ENCODE assay signal across 23 cellular contexts in genomic region chr2:187748958-187749357, GRCh38.
DNase-seq lines count a peak whose midpoint lies in the region; ATAC-seq and FAIRE-seq lines count a peak whose summit lies in the region.
"Had no signal": no experiment of that assay in that cellular context is flagged by ENCODE, and none has a peak within 500 bp of the region (broad histone marks: within the 10 kb centered on the region; RNA-seq: fewer than 3 reads in every experiment).

No MANE protein-coding gene starts in this region.

- no peaks in the 10 kb centered on the region for H3K36me3 Mint-ChIP-seq in naive thymus-derived CD4-positive, alpha-beta T cell
- H3K36me3 Mint-ChIP-seq: CD8-positive, alpha-beta T cell had no signal

- DNase-seq in NCI-H446 treated with DMSO at 0.1 percent for 48 hours (lab: John Stamatoyannopoulos, UW) (peak; percentile 37), UCSD-AML1 (lab: John Stamatoyannopoulos, UW; ENCODE audit: unreplicated experiment) (peak; percentile 4), urothelium cell line (ENCODE audit: low spot score) (no peak), small intestine (no peak)
- no peak for DNase-seq in naive thymus-derived CD4-positive, alpha-beta T cell
- DNase-seq in activated CD4-positive, alpha-beta T cell treated with anti-CD3 and anti-CD28 coated beads, Interleukin-2, amount 50 U/mL, for 4 hours, result no peak
- DNase-seq: ACHN; CD8-positive, alpha-beta T cell; DMS153; GDM1; Kasumi-1; NCI-H1417; NCI-H1694 treated with DMSO at 0.1 percent for 48 hours; NCI-H2081 treated with DMSO at 0.1 percent for 48 hours; NCI-H526 treated with DMSO at 0.1 percent for 48 hours; PC-3; RPMI8226; SHP77 treated with DMSO at 0.1 percent for 48 hours; SK-N-SH had no signal

- H3K36me3 ChIP-seq in naive thymus-derived CD4-positive, alpha-beta T cell (ENCODE audit: control insufficient read depth in 2 of 3, insufficient read depth in 3 of 3, low read length in 3 of 3), result no peaks in the 10 kb centered on the region
- no peaks in the 10 kb centered on the region for H3K36me3 ChIP-seq in small intestine (ENCODE audit: control insufficient read depth in 2 of 2, insufficient read depth in 2 of 2, low read length in 2 of 2)
- H3K36me3 ChIP-seq: BLaER1 had no signal

- H3K4me1 Mint-ChIP-seq in naive thymus-derived CD4-positive, alpha-beta T cell, result no peaks in the 10 kb centered on the region

- 70 to 77% (median 75%) methylated on average over 4 of the region's 4 CpGs for WGBS in small intestine, 3 donors

- no peak overlapping the region for H3K4me3 ChIP-seq in naive thymus-derived CD4-positive, alpha-beta T cell (ENCODE audit: low read length)
- no peak overlapping the region for H3K4me3 ChIP-seq in small intestine (ENCODE audit: low read depth in 1 of 2, low read length in 2 of 2)
- H3K4me3 ChIP-seq: BLaER1 had no signal

- CTCF ChIA-PET in naive thymus-derived CD4-positive, alpha-beta T cell (lab: Charles Lee), result no interaction called here

- H3K27ac Mint-ChIP-seq in naive thymus-derived CD4-positive, alpha-beta T cell, result no peak overlapping the region
- H3K27ac Mint-ChIP-seq: CD8-positive, alpha-beta T cell had no signal

- no peaks in the 10 kb centered on the region for H3K9me3 ChIP-seq in naive thymus-derived CD4-positive, alpha-beta T cell (ENCODE audit: control insufficient read depth in 2 of 3, low read length in 3 of 3)
- no peaks in the 10 kb centered on the region for H3K9me3 ChIP-seq in small intestine (ENCODE audit: control insufficient read depth, low read depth)
- H3K9me3 ChIP-seq: BLaER1 had no signal

- FAIRE-seq in urothelium cell line (lab: Jason Lieb, UNC) (peak; percentile 5), small intestine (lab: Jason Lieb, UNC) (no peak)
- FAIRE-seq: GM18507, GM19239 had no signal

- H3K27me3 Mint-ChIP-seq in naive thymus-derived CD4-positive, alpha-beta T cell, result no peaks in the 10 kb centered on the region

- H3K9me3 Mint-ChIP-seq in naive thymus-derived CD4-positive, alpha-beta T cell, result peaks cover 0 to 6% (median 0%) of the 10 kb centered on the region in 11 donors
- H3K9me3 Mint-ChIP-seq: CD8-positive, alpha-beta T cell had no signal

- no peaks in the 10 kb centered on the region for H3K27me3 ChIP-seq in naive thymus-derived CD4-positive, alpha-beta T cell (ENCODE audit: control insufficient read depth in 2 of 2, insufficient read depth in 2 of 2, low read length in 2 of 2)
- no peaks in the 10 kb centered on the region for H3K27me3 ChIP-seq in small intestine (ENCODE audit: control insufficient read depth in 2 of 2, insufficient read depth in 2 of 2, low read length in 2 of 2)
- H3K27me3 ChIP-seq: BLaER1 had no signal

- no peak overlapping the region for H3K27ac ChIP-seq in naive thymus-derived CD4-positive, alpha-beta T cell (ENCODE audit: low read depth, low read length)
- no peak overlapping the region for H3K27ac ChIP-seq in small intestine (ENCODE audit: low read depth in 1 of 2, low read length in 1 of 2)
- H3K27ac ChIP-seq: BLaER1 had no signal

- no peak overlapping the region for H3K4me3 Mint-ChIP-seq in naive thymus-derived CD4-positive, alpha-beta T cell
- H3K4me3 Mint-ChIP-seq: CD8-positive, alpha-beta T cell had no signal

- intact Hi-C loops in naive thymus-derived CD4-positive, alpha-beta T cell (cut with micrococcal nuclease), result no loop called here

- POLR2A ChIA-PET in naive thymus-derived CD4-positive, alpha-beta T cell (lab: Charles Lee), result no interaction called here

- ATAC-seq in naive thymus-derived CD4-positive, alpha-beta T cell, result peak; percentile 14
- no peak for ATAC-seq in HG02840 (IDR thresholded peaks at IDR 0.05; ENCODE audit: low FRiP score, unreplicated experiment)
- ATAC-seq: CD8-positive, alpha-beta T cell; PC-3 had no signal

- no peaks in the 10 kb centered on the region for H3K4me1 ChIP-seq in naive thymus-derived CD4-positive, alpha-beta T cell (ENCODE audit: control insufficient read depth in 2 of 2, insufficient read depth in 2 of 2, low read length in 2 of 2)
- H3K4me1 ChIP-seq in small intestine (ENCODE audit: control insufficient read depth in 2 of 2, insufficient read depth in 1 of 2, low read depth in 1 of 2, low read length in 1 of 2), result no peaks in the 10 kb centered on the region
- H3K4me1 ChIP-seq: BLaER1 had no signal

Comparison
In these comparisons a context has a peak if more than half of its experiments do, and no peak if none do; other contexts are left out.
1. DNase-seq: peak in NCI-H446 treated with DMSO at 0.1 percent for 48 hours (single experiment) and UCSD-AML1 (single experiment); none in naive thymus-derived CD4-positive, alpha-beta T cell (0 of 9), urothelium cell line (single experiment), small intestine (single experiment) and activated CD4-positive, alpha-beta T cell treated with anti-CD3 and anti-CD28 coated beads, Interleukin-2, amount 50 U/mL, for 4 hours (0 of 2).